ENCODE assay signal across 15 cellular contexts in genomic region chr10:1257226-1257625, GRCh38.
DNase-seq lines count a peak whose midpoint lies in the region; TF ChIP-seq lines count a peak whose summit lies in the region.
"Had no signal": no experiment of that assay in that cellular context is flagged by ENCODE, and none has a peak within 500 bp of the region (broad histone marks: within the 10 kb centered on the region; RNA-seq: fewer than 3 reads in every experiment).

No MANE protein-coding gene starts in this region.

- CTCF ChIA-PET in HEK293 (lab: Yijun Ruan, JAX), result interaction anchor here (1.8 kb wide), 1 partner anchor 33 kb away, joined by 3 read pairs; no protein-coding TSS in a partner anchor

- 0 out of 2 replicates have a peak, but pooled peaks cover 11% of the 10 kb centered on the region for H4K20me1 ChIP-seq in BLaER1
- no peaks in the 10 kb centered on the region for H4K20me1 ChIP-seq in neural progenitor cell (ENCODE audit: low read depth)

- DNase-seq in glutamatergic neuron, result no peak
- no peak for DNase-seq in neural progenitor cell (ENCODE audit: low spot score)
- no peak for DNase-seq in cerebellar cortex (ENCODE audit: low spot score)
- DNase-seq in NCI-H1092 treated with DMSO at 0.1 percent for 48 hours (lab: John Stamatoyannopoulos, UW), result no peak
- DNase-seq in ecto neural progenitor cell (ENCODE audit: low spot score), result no peak
- DNase-seq: CD8-positive, alpha-beta T cell; COR-L47; DMS153; DMS79 treated with DMSO at 0.1 percent for 48 hours; EL; GM23248 had no signal

- no peaks in the 10 kb centered on the region for H3K9me3 ChIP-seq in BLaER1
- no peaks in the 10 kb centered on the region for H3K9me3 ChIP-seq in HEK293 (ENCODE audit: control insufficient read depth, insufficient read depth, low read depth, low read length)
- H3K9me3 ChIP-seq in neural progenitor cell (ENCODE audit: low read depth), result no peaks in the 10 kb centered on the region

- peaks cover 36% of the 10 kb centered on the region for H3K27me3 ChIP-seq in BLaER1
- H3K27me3 ChIP-seq in neural progenitor cell, result no peaks in the 10 kb centered on the region

- H3K4me1 ChIP-seq in BLaER1 (peaks cover 46% of the 10 kb centered on the region), HEK293 (ENCODE audit: control insufficient read depth, insufficient read depth, low read length) (no peaks in the 10 kb centered on the region), neural progenitor cell (peaks cover 5% of the 10 kb centered on the region)

- H3K27ac Mint-ChIP-seq in glutamatergic neuron (ENCODE audit: unreplicated experiment) (peak overlapping the region; percentile 52), neural progenitor cell (peak overlapping the region; percentile 42)
- H3K27ac Mint-ChIP-seq: B cell; CD14-positive monocyte; CD8-positive, alpha-beta T cell had no signal

- H3K36me3 Mint-ChIP-seq in glutamatergic neuron (ENCODE audit: unreplicated experiment) (peaks cover 9% of the 10 kb centered on the region), neural progenitor cell (no peaks in the 10 kb centered on the region)
- H3K36me3 Mint-ChIP-seq: CD14-positive monocyte; CD8-positive, alpha-beta T cell had no signal

- H3K27me3 Mint-ChIP-seq in glutamatergic neuron (ENCODE audit: unreplicated experiment) (peaks cover 7% of the 10 kb centered on the region), neural progenitor cell (ENCODE audit: insufficient read depth, low read depth) (peaks cover 5% of the 10 kb centered on the region)

- H3K9ac ChIP-seq in BLaER1, result no peak overlapping the region
- H3K9ac ChIP-seq in neural progenitor cell, result no peak overlapping the region
- H3K9ac ChIP-seq: GM23248 had no signal

- H3K79me2 ChIP-seq in neural progenitor cell (ENCODE audit: low read depth), result no peaks in the 10 kb centered on the region

- 0 out of 2 replicates have a peak overlapping the region, but pooled peaks have one; percentile 13 for H3K4me3 ChIP-seq in BLaER1
- no peak overlapping the region for H3K4me3 ChIP-seq in HEK293 (ENCODE audit: low read depth, low read length)
- no peak overlapping the region for H3K4me3 ChIP-seq in neural progenitor cell
- H3K4me3 ChIP-seq: GM23248 had no signal

- peaks cover 7% of the 10 kb centered on the region for H3K9me3 Mint-ChIP-seq in glutamatergic neuron (ENCODE audit: unreplicated experiment)
- peaks cover 6% of the 10 kb centered on the region for H3K9me3 Mint-ChIP-seq in neural progenitor cell

- H3K4me2 ChIP-seq in BLaER1 (peak overlapping the region; percentile 83), neural progenitor cell (no peak overlapping the region)

- H3K4me1 Mint-ChIP-seq in glutamatergic neuron (ENCODE audit: low read depth, unreplicated experiment), result peaks cover 2% of the 10 kb centered on the region
- peaks cover 27% of the 10 kb centered on the region for H3K4me1 Mint-ChIP-seq in neural progenitor cell
- H3K4me1 Mint-ChIP-seq: B cell had no signal

- no peaks in the 10 kb centered on the region for H3F3A ChIP-seq in neural progenitor cell (ENCODE audit: low read depth)

- no peak overlapping the region for H3K27ac ChIP-seq in BLaER1
- H3K27ac ChIP-seq in HEK293 (ENCODE audit: extremely low read depth, low read depth, low read length), result no peak overlapping the region
- no peak overlapping the region for H3K27ac ChIP-seq in neural progenitor cell
- H3K27ac ChIP-seq: GM23248 had no signal

- TF ChIP-seq CTCF in HEK293 (tag by site-specific recombination; IDR thresholded peaks at IDR 0.05) (no peak), glutamatergic neuron (IDR thresholded peaks at IDR 0.05; ENCODE audit: partially characterized antibody, unreplicated experiment) (no peak), neural progenitor cell (IDR thresholded peaks at IDR 0.05) (no peak)

- POLR2A ChIA-PET in HEK293 (lab: Yijun Ruan, JAX), result no interaction called here

- H3K36me3 ChIP-seq in BLaER1, result no peaks in the 10 kb centered on the region
- H3K36me3 ChIP-seq in HEK293 (ENCODE audit: control insufficient read depth in 2 of 2, insufficient read depth in 1 of 2, low read length in 2 of 2), result no peaks in the 10 kb centered on the region
- H3K36me3 ChIP-seq in neural progenitor cell, result no peaks in the 10 kb centered on the region

- H3K4me3 Mint-ChIP-seq in glutamatergic neuron (ENCODE audit: unreplicated experiment) (no peak overlapping the region), neural progenitor cell (peak overlapping the region; percentile 38)
- H3K4me3 Mint-ChIP-seq: B cell; CD8-positive, alpha-beta T cell had no signal

- no peak overlapping the region for H2AFZ ChIP-seq in neural progenitor cell (replicated peaks)
- H2AFZ ChIP-seq: GM23248 had no signal

TF ChIP-seq in HEK293, 187 proteins besides CTCF, POLR2A, EP300 and RAD21:
- TF ChIP-seq ZBTB1 (tag by site-specific recombination; IDR thresholded peaks at IDR 0.05) (no peak), ZNF292 (tag by site-specific recombination; IDR thresholded peaks at IDR 0.05; ENCODE audit: borderline replicate concordance, low read depth) (no peak), ZNF561 (tag by site-specific recombination; IDR thresholded peaks at IDR 0.05; ENCODE audit: borderline replicate concordance) (no peak), ZNF701 (tag by site-specific recombination; IDR thresholded peaks at IDR 0.05) (no peak), SCRT1 (tag by site-specific recombination; IDR thresholded peaks at IDR 0.05; ENCODE audit: borderline replicate concordance) (0 out of 2 replicates have a peak, but pooled peaks have one; percentile 24), SCRT2 (tag by site-specific recombination; IDR thresholded peaks at IDR 0.05) (peak; percentile 68), ZNF654 (tag by site-specific recombination; IDR thresholded peaks at IDR 0.05; ENCODE audit: low read depth) (no peak), ZNF157 (tag by site-specific recombination; IDR thresholded peaks at IDR 0.05) (no peak), ZNF280D (tag by site-specific recombination; IDR thresholded peaks at IDR 0.05) (no peak)
